In the genomic region with DNA sequence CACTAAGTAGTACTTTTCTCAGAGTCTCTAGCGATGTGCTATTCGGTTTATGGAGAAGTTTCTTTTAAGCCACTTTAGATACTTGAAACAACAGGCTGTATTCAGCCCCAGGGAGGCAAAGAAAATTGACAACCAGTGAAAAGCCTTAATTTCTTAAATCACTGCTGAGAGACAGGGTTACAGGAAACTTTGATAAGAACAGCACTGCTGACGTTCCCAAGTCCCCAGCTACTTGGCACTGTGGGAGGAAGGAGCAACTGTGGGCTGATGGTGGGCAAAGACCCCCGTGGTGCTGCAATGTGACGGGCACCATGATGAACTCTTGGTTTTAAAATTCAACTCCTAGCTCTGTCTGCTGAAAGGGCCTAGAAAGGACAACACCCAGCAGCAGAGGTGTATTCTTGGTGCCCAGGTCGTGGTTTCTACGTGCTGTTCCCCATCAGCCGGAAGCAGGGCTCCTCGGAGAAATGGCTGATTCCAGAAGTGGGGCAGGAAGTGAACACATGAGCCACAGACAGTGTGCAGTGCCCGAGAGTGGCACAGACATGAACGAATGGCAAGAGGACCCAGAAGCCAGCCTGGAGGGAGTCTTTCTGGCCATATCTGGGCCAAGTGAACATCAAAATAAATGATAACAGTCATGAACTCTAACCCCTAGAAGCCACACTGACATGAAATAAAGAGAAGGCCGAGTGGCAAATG, we compare ENCODE assay signal across 10 cellular contexts. TPM values are rescaled to one million over a fixed set of nuclear protein-coding genes. Genes with fewer than 3 reads are reported as not detected.
DNase-seq lines count a peak whose midpoint lies in the region; ATAC-seq and TF ChIP-seq lines count a peak whose summit lies in the region.
"Had no signal": no experiment of that assay in that cellular context is flagged by ENCODE, and none has a peak within 500 bp of the region (broad histone marks: within the 10 kb centered on the region; RNA-seq: fewer than 3 reads in every experiment).

No MANE protein-coding gene starts in this region.

- peaks cover 35% of the 10 kb centered on the region for H3K79me1 ChIP-seq in neuronal stem cell (ENCODE audit: low read depth, low read length)

- DNase-seq in T follicular helper cell (ENCODE audit: low read depth) = peak; percentile 27
- DNase-seq in ascending aorta (ENCODE audit: low spot score in 2 of 2) = no peak
- DNase-seq in natural killer cell treated with Interleukin-12 subunit alpha and Interleukin-12 subunit beta and Interleukin-15 and Interleukin-18, amount 100 ng/mL, for 72 hours (ENCODE audit: low spot score) = no peak
- DNase-seq in pons (ENCODE audit: low spot score) = no peak
- DNase-seq in NCI-H1694 treated with DMSO at 0.1 percent for 48 hours (lab: John Stamatoyannopoulos, UW) = no peak
- DNase-seq in neuronal stem cell (ENCODE audit: low spot score) = no peak
- DNase-seq: RPMI8226 had no signal

- H2BK120ac ChIP-seq in neuronal stem cell (ENCODE audit: low read depth, low read length) = no peak overlapping the region

- H3K18ac ChIP-seq in neuronal stem cell (ENCODE audit: low read length) = no peak overlapping the region

- H3K27me3 ChIP-seq in BLaER1 treated with 17β-estradiol and CSF1 and Interleukin-3, amounts not matched to agents 10 nM and 100 nM = peaks cover 0 to 14% (median 0%) of the 10 kb centered on the region in 11 experiments; a peak in 6 of 22 replicates
- H3K27me3 ChIP-seq in ascending aorta (no peaks in the 10 kb centered on the region), neuronal stem cell (ENCODE audit: control insufficient read depth in 3 of 3, insufficient read depth in 3 of 3, low read depth in 1 of 3, low read length in 3 of 3) (no peaks in the 10 kb centered on the region)

- H3K4me3 Mint-ChIP-seq in natural killer cell treated with Interleukin-12 subunit alpha and Interleukin-12 subunit beta and Interleukin-15 and Interleukin-18, amount 100 ng/mL, for 72 hours = peak overlapping the region; percentile 84

- peaks cover 99 to 100% (median 100%) of the 10 kb centered on the region in 11 experiments for H4K20me1 ChIP-seq in BLaER1 treated with 17β-estradiol and CSF1 and Interleukin-3, amounts not matched to agents 10 nM and 100 nM

- H2BK12ac ChIP-seq in neuronal stem cell (ENCODE audit: low read length) = no peak overlapping the region

- intact Hi-C loops in ascending aorta (cut with DNase I) = loop anchor here (2.0 kb wide), 1 partner anchor 49 kb away; a partner anchor contains a TSS

- no peak overlapping the region for H2AFZ ChIP-seq in neuronal stem cell (ENCODE audit: low read length)

- H2AK5ac ChIP-seq in neuronal stem cell (ENCODE audit: low read depth, low read length) = no peak overlapping the region

- H3K14ac ChIP-seq in neuronal stem cell (ENCODE audit: low read length) = no peak overlapping the region

- H3K9me3 Mint-ChIP-seq in natural killer cell treated with Interleukin-12 subunit alpha and Interleukin-12 subunit beta and Interleukin-15 and Interleukin-18, amount 100 ng/mL, for 72 hours = no peaks in the 10 kb centered on the region

- H2BK15ac ChIP-seq in neuronal stem cell (ENCODE audit: low read length) = no peak overlapping the region

- TF ChIP-seq CTCF in ascending aorta (IDR thresholded peaks at IDR 0.05) = no peak

- peaks cover 70 to 73% of the 10 kb centered on the region in 2 donors for H3K4me1 Mint-ChIP-seq in natural killer cell treated with Interleukin-12 subunit alpha and Interleukin-12 subunit beta and Interleukin-15 and Interleukin-18, amount 100 ng/mL, for 72 hours (ENCODE audit: low read depth in 2 of 2)

- peak; percentile 51 to 72 for ATAC-seq in natural killer cell treated with Interleukin-12 subunit alpha and Interleukin-12 subunit beta and Interleukin-15 and Interleukin-18, amount 100 ng/mL, for 72 hours
- ATAC-seq in GM19395 (IDR thresholded peaks at IDR 0.05; ENCODE audit: unreplicated experiment) = no peak
- ATAC-seq: left lobe of liver had no signal

- no peaks in the 10 kb centered on the region for H3K27me3 Mint-ChIP-seq in natural killer cell treated with Interleukin-12 subunit alpha and Interleukin-12 subunit beta and Interleukin-15 and Interleukin-18, amount 100 ng/mL, for 72 hours

- H3K27ac Mint-ChIP-seq in natural killer cell treated with Interleukin-12 subunit alpha and Interleukin-12 subunit beta and Interleukin-15 and Interleukin-18, amount 100 ng/mL, for 72 hours = peak overlapping the region; percentile 88 to 95

- peak overlapping the region in 6 of 11 experiments; percentile 15 to 69 (median 29); a peak in 6 of 22 replicates for H3K27ac ChIP-seq in BLaER1 treated with 17β-estradiol and CSF1 and Interleukin-3, amounts not matched to agents 10 nM and 100 nM
- H3K27ac ChIP-seq in ascending aorta (peak overlapping the region; percentile 95 to 98), neuronal stem cell (replicated peaks; ENCODE audit: low read length) (no peak overlapping the region)

- H2BK5ac ChIP-seq in neuronal stem cell (ENCODE audit: low read length) = no peak overlapping the region

- no peaks in the 10 kb centered on the region for H3K9me3 ChIP-seq in BLaER1 treated with 17β-estradiol and CSF1 and Interleukin-3, amounts not matched to agents 10 nM and 100 nM (replicated peaks in 1 of 11)
- no peaks in the 10 kb centered on the region for H3K9me3 ChIP-seq in ascending aorta
- no peaks in the 10 kb centered on the region for H3K9me3 ChIP-seq in neuronal stem cell (replicated peaks in 1 of 2; ENCODE audit: control insufficient read depth in 2 of 2, insufficient read depth in 1 of 2, low read depth in 1 of 2, low read length in 2 of 2)

- peaks cover 71 to 92% (median 85%) of the 10 kb centered on the region in 10 experiments for H3K4me1 ChIP-seq in BLaER1 treated with 17β-estradiol and CSF1 and Interleukin-3, amounts not matched to agents 10 nM and 100 nM
- H3K4me1 ChIP-seq in ascending aorta (peaks cover 34 to 66% of the 10 kb centered on the region in 2 donors), neuronal stem cell (ENCODE audit: control insufficient read depth in 2 of 2, insufficient read depth in 1 of 2, low read depth in 1 of 2, low read length in 2 of 2) (peaks cover 22 to 23% of the 10 kb centered on the region in 2 donors)

- H3K23ac ChIP-seq in neuronal stem cell (ENCODE audit: low read depth, low read length, poor library complexity) = no peak overlapping the region

- H3K4me2 ChIP-seq in BLaER1 treated with 17β-estradiol and CSF1 and Interleukin-3, amounts not matched to agents 10 nM and 100 nM = peak overlapping the region; percentile 82 to 99 (median 97)
- H3K4me2 ChIP-seq in neuronal stem cell (ENCODE audit: insufficient read depth, low read length, poor library complexity, severe bottlenecking) = no peak overlapping the region

- no peak overlapping the region for H4K8ac ChIP-seq in neuronal stem cell (ENCODE audit: low read depth, low read length)

- H4K91ac ChIP-seq in neuronal stem cell (ENCODE audit: low read depth, low read length, poor library complexity) = no peak overlapping the region

- WGBS in neuronal stem cell (ENCODE audit: extremely low coverage in 2 of 2, insufficient read length in 2 of 2, insufficient replicate concordance in 1 of 2), 2 donors = no CpG with 5 or more reads among the region's 12 CpGs

- no peaks in the 10 kb centered on the region for H3K36me3 Mint-ChIP-seq in natural killer cell treated with Interleukin-12 subunit alpha and Interleukin-12 subunit beta and Interleukin-15 and Interleukin-18, amount 100 ng/mL, for 72 hours

- peaks cover 25 to 69% (median 53%) of the 10 kb centered on the region in 11 experiments for H3K36me3 ChIP-seq in BLaER1 treated with 17β-estradiol and CSF1 and Interleukin-3, amounts not matched to agents 10 nM and 100 nM
- H3K36me3 ChIP-seq in ascending aorta (peaks cover 20 to 22% of the 10 kb centered on the region in 2 donors), neuronal stem cell (replicated peaks in 1 of 2; ENCODE audit: control insufficient read depth in 2 of 2, insufficient read depth in 2 of 2, low read length in 2 of 2) (peaks cover 25 to 54% of the 10 kb centered on the region in 2 donors)

- peak overlapping the region in 4 of 11 experiments; percentile 13 to 28 (median 15); a peak in 6 of 22 replicates for H3K9ac ChIP-seq in BLaER1 treated with 17β-estradiol and CSF1 and Interleukin-3, amounts not matched to agents 10 nM and 100 nM
- no peak overlapping the region for H3K9ac ChIP-seq in neuronal stem cell (ENCODE audit: low read depth, low read length, poor library complexity)

- H3K4me3 ChIP-seq in BLaER1 treated with 17β-estradiol and CSF1 and Interleukin-3, amounts not matched to agents 10 nM and 100 nM = peak overlapping the region in 4 of 10 experiments; percentile 2 to 39 (median 14); a peak in 5 of 20 replicates
- H3K4me3 ChIP-seq in ascending aorta (peak overlapping the region in 1 of 2 donors; percentile 20), neuronal stem cell (ENCODE audit: low read length in 2 of 2) (no peak overlapping the region)

- no peak overlapping the region for H3K4ac ChIP-seq in neuronal stem cell (ENCODE audit: low read length)

RNA-seq across cellular contexts. Expression of a gene that starts 5.3 kb away (rescaled TPM):
- total RNA-seq in ascending aorta = 468 TPM
- 10 to 100 TPM; 69.4 to 81.7 TPM for total RNA-seq in natural killer cell treated with Interleukin-12 subunit alpha and Interleukin-12 subunit beta and Interleukin-15 and Interleukin-18, amount 100 ng/mL, for 72 hours
- polyA plus RNA-seq in neuronal stem cell (2013, experiment 1 of 2) = 134 TPM
- 131 TPM for polyA plus RNA-seq in neuronal stem cell (2013, experiment 2 of 2)

RNA-seq across cellular contexts. Expression of a gene that starts 50.3 kb away (rescaled TPM):
- total RNA-seq in ascending aorta = 69.2 TPM
- total RNA-seq in natural killer cell treated with Interleukin-12 subunit alpha and Interleukin-12 subunit beta and Interleukin-15 and Interleukin-18, amount 100 ng/mL, for 72 hours = 10 to 100 TPM; 50.1 to 53.9 TPM
- 216 TPM for polyA plus RNA-seq in neuronal stem cell (2013, experiment 1 of 2)
- 212 TPM for polyA plus RNA-seq in neuronal stem cell (2013, experiment 2 of 2)

RNA-seq across cellular contexts. Expression of a gene that starts 52.5 kb away (rescaled TPM):
- total RNA-seq in ascending aorta = 65.5 TPM
- 1,000 to 10,000 TPM in 1 of 2 donors, 100 to 1,000 TPM in 1; 448 to 1,246 TPM for total RNA-seq in natural killer cell treated with Interleukin-12 subunit alpha and Interleukin-12 subunit beta and Interleukin-15 and Interleukin-18, amount 100 ng/mL, for 72 hours
- polyA plus RNA-seq in neuronal stem cell (2013, experiment 1 of 2) = 0.06 TPM
- polyA plus RNA-seq in neuronal stem cell (2013, experiment 2 of 2) = 0.12 TPM
